In genomic region chr12:49088190-49088931, GRCh38 we compare ENCODE assay signal across 8 cellular contexts. TPM values are rescaled to one million over a fixed set of nuclear protein-coding genes. Genes with fewer than 3 reads are reported as not detected.
DNase-seq lines count a peak whose midpoint lies in the region; ATAC-seq lines count a peak whose summit lies in the region.

No MANE protein-coding gene starts in this region.

- ATAC-seq in HG02642 (IDR thresholded peaks at IDR 0.05; ENCODE audit: poor library complexity, unreplicated experiment) (peak; percentile 83), aorta (ENCODE audit: low FRiP score) (peak; percentile 91)

- H3K27ac ChIP-seq in aorta (ENCODE audit: low read depth in 1 of 2, low read length in 2 of 2), result no peak overlapping the region

- no peaks in the 10 kb centered on the region for H3K4me1 ChIP-seq in aorta (ENCODE audit: control insufficient read depth in 1 of 2, insufficient read depth in 2 of 2, low read length in 2 of 2)

- H3K36me3 ChIP-seq in aorta (ENCODE audit: control insufficient read depth in 1 of 2, insufficient read depth in 2 of 2, low read length in 1 of 2), result no peaks in the 10 kb centered on the region

- no peaks in the 10 kb centered on the region for H3K27me3 ChIP-seq in aorta (ENCODE audit: control insufficient read depth in 1 of 2, insufficient read depth in 2 of 2, low read length in 1 of 2)

- H3K9me3 ChIP-seq in aorta (ENCODE audit: control insufficient read depth, low read length), result no peaks in the 10 kb centered on the region

- intact Hi-C loops in cardiac septum (cut with DNase I) (loop anchor here (2.0 kb wide), 2 partner anchors 32 to 146 kb away; no protein-coding TSS in a partner anchor), aorta (cut with DNase I) (loop anchor here (1.0 to 10.0 kb wide), 4 partner anchors 32 to 147 kb away; no protein-coding TSS in a partner anchor)

- peak; percentile 89 for DNase-seq in GM03348 (ENCODE audit: low spot score)
- DNase-seq in NCI-H1417 (lab: John Stamatoyannopoulos, UW), result peak; percentile 85 to 96 (median 88)
- DNase-seq in SKM-1 (lab: John Stamatoyannopoulos, UW; ENCODE audit: unreplicated experiment), result peak; percentile 11
- DNase-seq in activated naive CD8-positive, alpha-beta T cell treated with anti-CD3 and anti-CD28 coated beads, Interleukin-2, amount 50 U/mL, for 16 hours (ENCODE audit: low read depth, low spot score), result peak; percentile 53
- peak; percentile 89 for DNase-seq in cardiac septum (ENCODE audit: low spot score)
- DNase-seq in pulmonary artery endothelial cell (ENCODE audit: low read depth, low spot score), result peak; percentile 78
- peak; percentile 82 to 89 for DNase-seq in aorta

- no peak overlapping the region for H3K4me3 ChIP-seq in aorta (ENCODE audit: low read length in 2 of 2)

- WGBS in aorta, 2 donors, result 1% methylated on average over 18 of the region's 18 CpGs

RNA-seq across cellular contexts. Expression of gene DHH, which starts 6.2 kb away (rescaled TPM):
- total RNA-seq in cardiac septum (1.6 TPM), pulmonary artery endothelial cell (5.8 and 18.8 TPM in 2 replicates), aorta (1 to 10 TPM; 1.3 to 3.6 TPM)
- under 1 TPM in 1 of 2 donors, not detected in 1; 0.33 TPM for polyA plus RNA-seq in aorta

RNA-seq across cellular contexts. Expression of gene RHEBL1, which starts 18.6 kb away (rescaled TPM):
- total RNA-seq in cardiac septum (0.38 TPM), pulmonary artery endothelial cell (2.2 and 3.0 TPM in 2 replicates), aorta (1 to 10 TPM in 1 of 2 donors, under 1 TPM in 1; 0.55 to 1.1 TPM)
- polyA plus RNA-seq in aorta, result 1 to 10 TPM; 1.3 to 2.4 TPM

RNA-seq across cellular contexts. Expression of gene LMBR1L, which starts 22.3 kb away (rescaled TPM):
- total RNA-seq in cardiac septum (33.3 TPM), pulmonary artery endothelial cell (69.8 and 73.5 TPM in 2 replicates), aorta (100 to 1,000 TPM in 1 of 2 donors, 10 to 100 TPM in 1; 69.2 to 104 TPM)
- 100 to 1,000 TPM in 1 of 2 donors, 1 to 10 TPM in 1; 5.6 to 160 TPM for polyA plus RNA-seq in aorta

RNA-seq across cellular contexts. Expression of gene KMT2D, which starts 27.8 kb away (rescaled TPM):
- 63.8 TPM for total RNA-seq in cardiac septum
- 29.7 and 36.8 TPM in 2 replicates for total RNA-seq in pulmonary artery endothelial cell
- 10 to 100 TPM; 88.6 to 97.4 TPM for total RNA-seq in aorta
- polyA plus RNA-seq in aorta, result 10 to 100 TPM; 11.5 to 14.4 TPM

RNA-seq across cellular contexts. Expression of gene TUBA1B, which starts 42.8 kb away (rescaled TPM):
- total RNA-seq in cardiac septum (377 TPM), pulmonary artery endothelial cell (2,136 and 3,345 TPM in 2 replicates), aorta (100 to 1,000 TPM; 403 to 813 TPM)
- polyA plus RNA-seq in aorta, result 100 to 1,000 TPM; 619 to 672 TPM

Comparison
In these comparisons a context has a peak if more than half of its experiments do, and no peak if none do; other contexts are left out.
1. DNase-seq: peak in every context shown above with its lines; median percentile 89 in GM03348; 89 in cardiac septum; 88 in NCI-H1417; 86 in aorta; 78 in pulmonary artery endothelial cell; 53 in activated naive CD8-positive, alpha-beta T cell treated with anti-CD3 and anti-CD28 coated beads, Interleukin-2, amount 50 U/mL, for 16 hours; 11 in SKM-1.